ENCODE assay signal across 11 cellular contexts in the genomic region with DNA sequence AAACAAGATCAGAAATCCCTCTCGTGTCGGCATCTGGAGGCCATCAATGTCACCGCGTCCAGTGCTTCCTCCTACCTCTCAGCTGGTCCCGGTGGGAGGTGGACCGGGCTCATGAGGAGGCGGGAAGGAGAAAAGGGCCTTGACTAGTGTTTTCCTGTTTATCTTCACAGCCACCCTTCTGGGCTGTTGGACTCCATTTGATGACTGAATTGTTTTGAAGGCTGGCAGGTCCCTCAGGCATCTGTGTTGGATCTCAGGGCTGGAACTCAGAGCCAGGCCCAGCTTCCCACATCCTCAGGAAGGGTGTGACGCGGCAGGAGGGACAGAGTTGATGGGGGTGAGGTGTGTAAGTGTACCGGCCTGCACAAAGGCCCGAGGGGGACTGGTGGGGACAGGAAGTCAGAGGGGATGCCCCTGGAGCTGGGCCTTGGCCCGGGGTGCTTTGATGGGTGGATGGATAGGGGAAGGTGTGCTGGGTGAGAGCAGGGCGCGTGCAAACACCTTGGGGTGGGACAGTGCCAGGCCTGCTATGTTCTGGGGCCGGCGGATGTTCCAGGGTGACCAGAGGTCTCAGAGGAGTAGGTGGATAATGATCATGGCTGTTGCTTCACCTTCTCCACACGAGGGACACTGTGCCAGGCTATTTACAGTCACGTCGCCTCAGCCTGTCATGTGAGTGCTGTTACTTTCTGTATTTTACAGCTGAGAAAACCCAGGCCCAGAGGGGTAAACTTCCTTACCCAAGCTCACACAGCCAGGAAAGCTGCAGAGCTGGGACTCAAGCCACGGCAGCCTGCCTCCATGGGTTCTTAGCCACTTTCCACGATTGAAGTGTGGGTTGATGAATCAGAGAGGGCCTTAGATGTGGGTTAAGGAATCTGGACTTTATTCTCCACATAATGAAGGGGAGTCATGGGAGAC. TPM values are rescaled to one million over a fixed set of nuclear protein-coding genes. Genes with fewer than 3 reads are reported as not detected.
DNase-seq lines count a peak whose midpoint lies in the region; ATAC-seq lines count a peak whose summit lies in the region.
"Had no signal": no experiment of that assay in that cellular context is flagged by ENCODE, and none has a peak within 500 bp of the region (broad histone marks: within the 10 kb centered on the region; RNA-seq: fewer than 3 reads in every experiment).

No MANE protein-coding gene starts in this region.

- DNase-seq in A172 (ENCODE audit: low spot score): peak; percentile 24
- DNase-seq in HT-29 (ENCODE audit: low spot score): peak; percentile 37
- peak; percentile 39 for DNase-seq in fibroblast of peridontal ligament (ENCODE audit: extremely low read depth)
- no peak for DNase-seq in inferior parietal cortex (ENCODE audit: extremely low spot score)
- no peak for DNase-seq in LoVo (ENCODE audit: low spot score)
- no peak for DNase-seq in foreskin melanocyte
- DNase-seq: small intestine; stimulated activated naive CD4-positive, alpha-beta T cell had no signal

- no peaks in the 10 kb centered on the region for H3K27me3 ChIP-seq in muscle layer of duodenum (ENCODE audit: low read depth, low read length)

- no peak for ATAC-seq in GM18861 (IDR thresholded peaks at IDR 0.05; ENCODE audit: unreplicated experiment)

- no peak overlapping the region for H3K4me3 ChIP-seq in muscle layer of duodenum (ENCODE audit: low read depth in 1 of 2, low read length in 2 of 2)

- no peaks in the 10 kb centered on the region for H3K9me3 ChIP-seq in muscle layer of duodenum (ENCODE audit: control insufficient read depth in 1 of 2, low read length in 2 of 2)

- peaks cover 0 to 10% of the 10 kb centered on the region in 2 donors for H3K36me3 ChIP-seq in muscle layer of duodenum (ENCODE audit: control insufficient read depth in 1 of 2, insufficient read depth in 2 of 2, low read length in 2 of 2)

- H3K27ac ChIP-seq in muscle layer of duodenum (ENCODE audit: low read length): peak overlapping the region; percentile 31
- H3K27ac ChIP-seq: C4-2B had no signal

- H3K4me1 ChIP-seq in muscle layer of duodenum (ENCODE audit: control insufficient read depth in 1 of 2, insufficient read depth in 2 of 2, low read length in 2 of 2): peaks cover 0 to 40% of the 10 kb centered on the region in 2 donors

RNA-seq across cellular contexts. Expression of gene CHMP4B, which starts 17.9 kb away (rescaled TPM):
- 74.7 and 86.5 TPM in 2 replicates for total RNA-seq in A172 (2014; rRNA removed; shearing (Covaris generic))
- total RNA-seq in HT-29 (2014; rRNA removed; shearing (Covaris generic)): 117 and 120 TPM in 2 replicates

Comparison
In these comparisons a context has a peak if more than half of its experiments do, and no peak if none do; other contexts are left out.
1. DNase-seq: peak in A172 (single experiment), HT-29 (single experiment) and fibroblast of peridontal ligament (single experiment); none in inferior parietal cortex (single experiment), LoVo (single experiment) and foreskin melanocyte (single experiment).